2 cellular contexts compared by ENCODE assay signal in the genomic region with DNA sequence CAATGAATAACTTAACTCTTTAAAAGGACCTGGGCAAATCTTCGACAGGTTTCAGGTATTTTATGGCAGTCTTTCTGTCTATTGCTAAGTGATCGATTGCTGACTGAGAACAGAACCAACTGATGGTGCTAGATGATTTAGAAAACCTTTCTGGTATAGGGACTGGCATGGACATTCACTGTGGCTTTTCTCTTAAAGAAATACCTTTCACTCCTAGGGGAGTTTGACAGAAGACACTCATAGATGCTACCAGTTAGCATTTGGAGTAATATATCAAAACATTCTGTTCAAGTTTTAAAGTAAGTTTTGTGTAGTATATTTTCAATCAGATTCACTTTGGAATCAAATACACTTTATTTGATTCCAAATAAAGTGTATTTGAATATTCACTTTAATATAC.
TF ChIP-seq lines count a peak whose summit lies in the region.

No MANE protein-coding gene starts in this region.

TF ChIP-seq in IMR-90, 13 proteins besides CTCF, POLR2A, EP300 and RAD21:
- TF ChIP-seq, protein P1, sequence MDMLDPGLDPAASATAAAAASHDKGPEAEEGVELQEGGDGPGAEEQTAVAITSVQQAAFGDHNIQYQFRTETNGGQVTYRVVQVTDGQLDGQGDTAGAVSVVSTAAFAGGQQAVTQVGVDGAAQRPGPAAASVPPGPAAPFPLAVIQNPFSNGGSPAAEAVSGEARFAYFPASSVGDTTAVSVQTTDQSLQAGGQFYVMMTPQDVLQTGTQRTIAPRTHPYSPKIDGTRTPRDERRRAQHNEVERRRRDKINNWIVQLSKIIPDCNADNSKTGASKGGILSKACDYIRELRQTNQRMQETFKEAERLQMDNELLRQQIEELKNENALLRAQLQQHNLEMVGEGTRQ (IDR thresholded peaks at IDR 0.05; ENCODE audit: low read depth, low read length), result no peak
- TF ChIP-seq MAZ (IDR thresholded peaks at IDR 0.05; ENCODE audit: borderline replicate concordance, low read depth, low read length) (no peak), NFE2L2 (IDR thresholded peaks at IDR 0.05; ENCODE audit: low read depth, low read length) (no peak), BHLHE40 (IDR thresholded peaks at IDR 0.05; ENCODE audit: low read depth, low read length) (no peak), CHD1 (IDR thresholded peaks at IDR 0.05; ENCODE audit: low read depth, low read length) (no peak), CEBPB (IDR thresholded peaks at IDR 0.05; ENCODE audit: low read depth, low read length) (no peak), RFX5 (IDR thresholded peaks at IDR 0.05; ENCODE audit: low read depth, low read length) (no peak), MAFK (IDR thresholded peaks at IDR 0.05; ENCODE audit: low read depth, low read length) (no peak), SMC3 (IDR thresholded peaks at IDR 0.05; ENCODE audit: low read depth, low read length) (no peak), ELK1 (IDR thresholded peaks at IDR 0.05; ENCODE audit: borderline replicate concordance, low read depth, low read length) (no peak), MXI1 (IDR thresholded peaks at IDR 0.05; ENCODE audit: borderline replicate concordance, low read depth, low read length) (no peak), FOS (IDR thresholded peaks at IDR 0.05; ENCODE audit: low read depth, low read length) (no peak)

TF ChIP-seq in GM12878, 131 proteins besides CTCF, POLR2A, EP300 and RAD21:
- TF ChIP-seq, protein P2, sequence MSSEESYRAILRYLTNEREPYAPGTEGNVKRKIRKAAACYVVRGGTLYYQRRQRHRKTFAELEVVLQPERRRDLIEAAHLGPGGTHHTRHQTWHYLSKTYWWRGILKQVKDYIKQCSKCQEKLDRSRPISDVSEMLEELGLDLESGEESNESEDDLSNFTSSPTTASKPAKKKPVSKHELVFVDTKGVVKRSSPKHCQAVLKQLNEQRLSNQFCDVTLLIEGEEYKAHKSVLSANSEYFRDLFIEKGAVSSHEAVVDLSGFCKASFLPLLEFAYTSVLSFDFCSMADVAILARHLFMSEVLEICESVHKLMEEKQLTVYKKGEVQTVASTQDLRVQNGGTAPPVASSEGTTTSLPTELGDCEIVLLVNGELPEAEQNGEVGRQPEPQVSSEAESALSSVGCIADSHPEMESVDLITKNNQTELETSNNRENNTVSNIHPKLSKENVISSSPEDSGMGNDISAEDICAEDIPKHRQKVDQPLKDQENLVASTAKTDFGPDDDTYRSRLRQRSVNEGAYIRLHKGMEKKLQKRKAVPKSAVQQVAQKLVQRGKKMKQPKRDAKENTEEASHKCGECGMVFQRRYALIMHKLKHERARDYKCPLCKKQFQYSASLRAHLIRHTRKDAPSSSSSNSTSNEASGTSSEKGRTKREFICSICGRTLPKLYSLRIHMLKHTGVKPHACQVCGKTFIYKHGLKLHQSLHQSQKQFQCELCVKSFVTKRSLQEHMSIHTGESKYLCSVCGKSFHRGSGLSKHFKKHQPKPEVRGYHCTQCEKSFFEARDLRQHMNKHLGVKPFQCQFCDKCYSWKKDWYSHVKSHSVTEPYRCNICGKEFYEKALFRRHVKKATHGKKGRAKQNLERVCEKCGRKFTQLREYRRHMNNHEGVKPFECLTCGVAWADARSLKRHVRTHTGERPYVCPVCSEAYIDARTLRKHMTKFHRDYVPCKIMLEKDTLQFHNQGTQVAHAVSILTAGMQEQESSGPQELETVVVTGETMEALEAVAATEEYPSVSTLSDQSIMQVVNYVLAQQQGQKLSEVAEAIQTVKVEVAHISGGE (CRISPR knock-in tag; IDR thresholded peaks at IDR 0.05), result no peak
- TF ChIP-seq IRF5 (IDR thresholded peaks at IDR 0.05; ENCODE audit: borderline replicate concordance), result no peak
- TF ChIP-seq, protein P3, sequence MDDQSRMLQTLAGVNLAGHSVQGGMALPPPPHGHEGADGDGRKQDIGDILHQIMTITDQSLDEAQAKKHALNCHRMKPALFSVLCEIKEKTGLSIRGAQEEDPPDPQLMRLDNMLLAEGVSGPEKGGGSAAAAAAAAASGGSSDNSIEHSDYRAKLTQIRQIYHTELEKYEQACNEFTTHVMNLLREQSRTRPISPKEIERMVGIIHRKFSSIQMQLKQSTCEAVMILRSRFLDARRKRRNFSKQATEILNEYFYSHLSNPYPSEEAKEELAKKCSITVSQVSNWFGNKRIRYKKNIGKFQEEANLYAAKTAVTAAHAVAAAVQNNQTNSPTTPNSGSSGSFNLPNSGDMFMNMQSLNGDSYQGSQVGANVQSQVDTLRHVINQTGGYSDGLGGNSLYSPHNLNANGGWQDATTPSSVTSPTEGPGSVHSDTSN (IDR thresholded peaks at IDR 0.05; ENCODE audit: insufficient replicate concordance, low read depth, low read length), result no peak
- TF ChIP-seq TAF1 (IDR thresholded peaks at IDR 0.05; ENCODE audit: borderline replicate concordance, low read depth, low read length), result no peak
- TF ChIP-seq BHLHE40 (IDR thresholded peaks at IDR 0.05; ENCODE audit: borderline replicate concordance in 1 of 2, low read depth in 2 of 2, low read length in 1 of 2), result no peak
- no peak for TF ChIP-seq EGR1 (IDR thresholded peaks at IDR 0.05; ENCODE audit: borderline replicate concordance in 1 of 2, low read depth in 2 of 2, low read length in 2 of 2)
- TF ChIP-seq RAD51 (IDR thresholded peaks at IDR 0.05), result no peak
- no peak for TF ChIP-seq PAX5 (IDR thresholded peaks at IDR 0.05; ENCODE audit: borderline replicate concordance, low read depth, low read length)
- no peak for TF ChIP-seq NR2F1 (conservative IDR thresholded peaks at IDR 0.05)
- TF ChIP-seq HDGF (IDR thresholded peaks at IDR 0.05), result no peak
- TF ChIP-seq NRF1 (conservative IDR thresholded peaks at IDR 0.05; ENCODE audit: low read depth, low read length), result no peak
- no peak for TF ChIP-seq STAT3 (IDR thresholded peaks at IDR 0.05; ENCODE audit: low read depth, low read length)
- no peak for TF ChIP-seq TBL1XR1 (IDR thresholded peaks at IDR 0.05; ENCODE audit: low read depth, low read length)
- no peak for TF ChIP-seq GATAD2B (conservative IDR thresholded peaks at IDR 0.05; ENCODE audit: low read depth)
- no peak for TF ChIP-seq MEF2B (IDR thresholded peaks at IDR 0.05; ENCODE audit: partially characterized antibody, poor library complexity, severe bottlenecking)
- TF ChIP-seq LARP7 (IDR thresholded peaks at IDR 0.05), result no peak
TF ChIP-seq in GM12878: peak in this region for 0.
